8 cellular contexts compared by ENCODE assay signal in genomic region chr2:207008105-207008990, GRCh38.
DNase-seq lines count a peak whose midpoint lies in the region; ATAC-seq and TF ChIP-seq lines count a peak whose summit lies in the region.
"Had no signal": no experiment of that assay in that cellular context is flagged by ENCODE, and none has a peak within 500 bp of the region (broad histone marks: within the 10 kb centered on the region; RNA-seq: fewer than 3 reads in every experiment).

No MANE protein-coding gene starts in this region.

- 32 to 42% methylated on average over 1 of the region's 1 CpG for WGBS in lower leg skin, 2 donors

- no peak for TF ChIP-seq POLR2A in lower leg skin (IDR thresholded peaks at IDR 0.05)

- peak overlapping the region; percentile 69 for H3K27ac ChIP-seq in angular gyrus (ENCODE audit: low read depth, low read length)

- TF ChIP-seq CTCF in lower leg skin (IDR thresholded peaks at IDR 0.05), result no peak

- no peak for ATAC-seq in HG02885 (IDR thresholded peaks at IDR 0.05; ENCODE audit: poor library complexity, unreplicated experiment)
- ATAC-seq: left lobe of liver had no signal

- H3K4me3 ChIP-seq in lower leg skin (ENCODE audit: low read depth, poor library complexity, severe bottlenecking), result no peak overlapping the region

- DNase-seq in HCEC 1CT, result peak; percentile 35
- DNase-seq in iPS DF 19.7 (ENCODE audit: low read depth, low spot score), result peak; percentile 87
- peak; percentile 84 for DNase-seq in superior temporal gyrus (ENCODE audit: extremely low spot score)
- no peak for DNase-seq in NCI-H2196 treated with DMSO at 0.1 percent for 48 hours (lab: John Stamatoyannopoulos, UW; ENCODE audit: unreplicated experiment)
- DNase-seq in lower leg skin (ENCODE audit: low spot score in 2 of 2), result no peak

- intact Hi-C loops in lower leg skin (cut with DNase I; ENCODE audit: low total_unique reads), result no loop called here

Comparison
In these comparisons a context has a peak if more than half of its experiments do, and no peak if none do; other contexts are left out.
1. DNase-seq: peak in HCEC 1CT (single experiment), iPS DF 19.7 (single experiment) and superior temporal gyrus (single experiment); none in NCI-H2196 treated with DMSO at 0.1 percent for 48 hours (single experiment) and lower leg skin (0 of 2).